Comparison of ENCODE assay signal across 8 cellular contexts in the genomic region with DNA sequence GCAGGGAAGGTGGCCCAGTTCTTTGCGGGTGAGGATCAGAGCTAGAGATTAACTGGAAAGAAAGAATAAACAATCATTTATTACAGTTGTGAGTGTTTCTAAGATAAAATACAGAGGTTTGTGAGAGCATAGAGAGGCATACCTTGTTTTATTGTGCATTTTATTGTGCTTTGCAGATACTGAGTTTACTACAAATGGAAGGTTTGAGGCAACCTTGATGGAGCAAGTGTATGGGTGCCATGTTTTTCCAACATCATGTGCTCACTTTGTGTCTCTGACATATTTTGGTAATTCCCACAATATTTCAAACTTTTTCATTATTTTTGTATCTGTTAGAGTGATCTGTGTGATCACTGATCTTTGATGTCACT. TPM values are rescaled to one million over a fixed set of nuclear protein-coding genes. Genes with fewer than 3 reads are reported as not detected.
DNase-seq lines count a peak whose midpoint lies in the region; ATAC-seq and TF ChIP-seq lines count a peak whose summit lies in the region.

No MANE protein-coding gene starts in this region.

- no peaks in the 10 kb centered on the region for H3K27me3 Mint-ChIP-seq in MCF 10A (ENCODE audit: insufficient read depth, unreplicated experiment)

- peak overlapping the region; percentile 80 for H3K4me3 Mint-ChIP-seq in MCF 10A (ENCODE audit: unreplicated experiment)

- H3K9ac ChIP-seq in HUES6 (ENCODE audit: low read length): peak overlapping the region; percentile 83
- peak overlapping the region; percentile 91 for H3K9ac ChIP-seq in mucosa of stomach (ENCODE audit: low read length)

- peak overlapping the region; percentile 93 for H3K27ac ChIP-seq in ACC112 (ENCODE audit: low read depth, low read length)
- H3K27ac ChIP-seq in HUES6 (ENCODE audit: low read depth, low read length): peak overlapping the region; percentile 81

- no peaks in the 10 kb centered on the region for H3K36me3 ChIP-seq in ACC112 (ENCODE audit: insufficient read depth, low read length)
- H3K36me3 ChIP-seq in HUES6 (ENCODE audit: control insufficient read depth, insufficient read depth, low read length): no peaks in the 10 kb centered on the region
- H3K36me3 ChIP-seq in mucosa of stomach (ENCODE audit: control insufficient read depth, insufficient read depth, low read length): no peaks in the 10 kb centered on the region

- CTCF ChIA-PET in MCF 10A (lab: Yijun Ruan, JAX): interaction anchor here (0.6 kb wide), 2 partner anchors 93 to 615 kb away, joined by 3 read pairs; no protein-coding TSS in a partner anchor

- peaks cover 11% of the 10 kb centered on the region for H3K4me1 ChIP-seq in ACC112 (ENCODE audit: control insufficient read depth, insufficient read depth, low read length, unreplicated experiment)
- H3K4me1 ChIP-seq in HUES6 (ENCODE audit: control insufficient read depth, insufficient read depth, low read length): peaks cover 4% of the 10 kb centered on the region
- peaks cover 4% of the 10 kb centered on the region for H3K4me1 ChIP-seq in mucosa of stomach (ENCODE audit: control insufficient read depth, insufficient read depth, low read length)

- H2AFZ ChIP-seq in ACC112 (ENCODE audit: low read length, unreplicated experiment): peak overlapping the region; percentile 91

- no peak for ATAC-seq in GM21390 (IDR thresholded peaks at IDR 0.05; ENCODE audit: unreplicated experiment)

- intact Hi-C loops in MCF 10A (cut with micrococcal nuclease): loop anchor here (1.0 kb wide), 2 partner anchors 41 to 115 kb away; no protein-coding TSS in a partner anchor

- H3K4me3 ChIP-seq in ACC112 (ENCODE audit: low read depth, low read length): peak overlapping the region; percentile 90
- peak overlapping the region; percentile 75 for H3K4me3 ChIP-seq in HUES6 (ENCODE audit: low read depth, low read length)
- peak overlapping the region; percentile 20 for H3K4me3 ChIP-seq in mucosa of stomach (ENCODE audit: low read length)

- H3K36me3 Mint-ChIP-seq in MCF 10A (ENCODE audit: insufficient read depth, unreplicated experiment): no peaks in the 10 kb centered on the region

- BruUV-seq in MCF 10A (replicated peaks; lab: Mats Ljungman, UMichigan): no TSS peak

- peaks cover 28% of the 10 kb centered on the region for H3K79me2 ChIP-seq in ACC112 (ENCODE audit: control insufficient read depth, insufficient read depth, low read length, unreplicated experiment)

- H3K4me1 Mint-ChIP-seq in MCF 10A (ENCODE audit: insufficient read depth, unreplicated experiment): peaks cover 21% of the 10 kb centered on the region

- peak overlapping the region; percentile 90 for H3K27ac Mint-ChIP-seq in MCF 10A (ENCODE audit: low read depth, unreplicated experiment)

- H3K27me3 ChIP-seq in ACC112 (ENCODE audit: insufficient read depth, low read length): no peaks in the 10 kb centered on the region
- H3K27me3 ChIP-seq in HUES6 (ENCODE audit: control insufficient read depth, insufficient read depth, low read length): no peaks in the 10 kb centered on the region; the same call in 1 of the 2 replicates
- no peaks in the 10 kb centered on the region for H3K27me3 ChIP-seq in mucosa of stomach (ENCODE audit: control insufficient read depth, insufficient read depth, low read length)

- DNase-seq in MCF 10A (ENCODE audit: unreplicated experiment): no peak
- DNase-seq in GM20000 (ENCODE audit: low spot score): no peak
- DNase-seq in nucleus accumbens (lab: John Stamatoyannopoulos, UW): no peak
- DNase-seq in NCI-H187 (lab: John Stamatoyannopoulos, UW): no peak

- H3K9me3 Mint-ChIP-seq in MCF 10A (ENCODE audit: unreplicated experiment): no peaks in the 10 kb centered on the region

- POLR2A ChIA-PET in MCF 10A (lab: Yijun Ruan, JAX): interaction anchor here (0.6 to 5.2 kb wide), 23 partner anchors 9 to 492 kb away, joined by 3 to 51 read pairs (median 4); a partner anchor contains a TSS

- peaks cover 6% of the 10 kb centered on the region; the same call in 1 of the 2 replicates for H3K9me3 ChIP-seq in HUES6 (ENCODE audit: control insufficient read depth, insufficient read depth, low read depth, low read length)
- no peaks in the 10 kb centered on the region for H3K9me3 ChIP-seq in mucosa of stomach (ENCODE audit: control insufficient read depth, low read length)

- no peak for TF ChIP-seq CTCF in MCF 10A (IDR thresholded peaks at IDR 0.05; ENCODE audit: unreplicated experiment)
- TF ChIP-seq CTCF in GM20000 (IDR thresholded peaks at IDR 0.05; ENCODE audit: extremely low read depth, missing control alignments): no peak

RNA-seq across cellular contexts. Expression of a gene that starts 0.7 kb away (rescaled TPM):
- 3.9 and 5.9 TPM in 2 replicates for total RNA-seq in MCF 10A (2022)

RNA-seq across cellular contexts. Expression of a gene that starts 32.0 kb away (rescaled TPM):
- 18.4 and 19.5 TPM in 2 replicates for total RNA-seq in MCF 10A (2022)

RNA-seq across cellular contexts. Expression of a gene that starts 41.2 kb away (rescaled TPM):
- total RNA-seq in MCF 10A (2022): 105 and 116 TPM in 2 replicates

Comparison
In these comparisons a context has a peak if more than half of its experiments do, and no peak if none do; other contexts are left out.
1. H3K4me3 ChIP-seq: peak in every context shown above with its lines; median percentile 90 in ACC112; 75 in HUES6; 20 in mucosa of stomach.